18 cellular contexts compared by ENCODE assay signal in the genomic region with DNA sequence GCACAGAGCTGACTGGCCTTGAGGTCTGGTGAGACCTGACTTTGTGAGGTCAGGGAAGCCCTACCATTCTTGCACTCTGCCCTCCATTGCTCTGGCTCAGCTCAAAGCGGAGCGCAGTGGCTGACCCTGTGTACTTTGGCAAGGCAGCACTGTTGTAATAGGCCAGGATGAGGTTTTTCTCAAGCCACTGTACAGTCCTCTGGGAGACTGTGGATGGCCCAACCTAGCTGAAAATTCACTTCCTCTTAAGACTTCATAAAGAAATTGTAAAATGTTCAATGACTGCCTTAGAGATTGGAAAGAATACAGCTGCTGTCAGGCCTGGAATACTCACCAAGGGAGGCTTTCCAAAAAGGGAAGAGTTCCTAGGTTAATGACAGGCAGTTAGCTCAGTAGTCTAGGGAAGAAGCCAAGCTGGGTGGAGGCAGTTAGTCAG.
DNase-seq lines count a peak whose midpoint lies in the region; ATAC-seq, FAIRE-seq and TF ChIP-seq lines count a peak whose summit lies in the region.
"Had no signal": no experiment of that assay in that cellular context is flagged by ENCODE, and none has a peak within 500 bp of the region (broad histone marks: within the 10 kb centered on the region; RNA-seq: fewer than 3 reads in every experiment).

No MANE protein-coding gene starts in this region.

- no peaks in the 10 kb centered on the region for H3K9me2 ChIP-seq in GM23338 (ENCODE audit: insufficient read depth)

- H3K27me3 Mint-ChIP-seq in chondrocyte (ENCODE audit: low read depth): no peaks in the 10 kb centered on the region
- no peaks in the 10 kb centered on the region for H3K27me3 Mint-ChIP-seq in GM23338 (ENCODE audit: insufficient read depth, low read depth, poor library complexity)
- H3K27me3 Mint-ChIP-seq: naive B cell had no signal

- H3K4me3 ChIP-seq in kidney (ENCODE audit: low read length in 2 of 2) (no peak overlapping the region), smooth muscle cell (no peak overlapping the region), gastrocnemius medialis (no peak overlapping the region), GM23338 (no peak overlapping the region)
- H3K4me3 ChIP-seq: cardiac muscle cell, sigmoid colon had no signal

- H3K27ac ChIP-seq in kidney (ENCODE audit: low read depth in 2 of 2, low read length in 2 of 2): no peak overlapping the region
- peak overlapping the region; percentile 57 for H3K27ac ChIP-seq in smooth muscle cell (ENCODE audit: low read depth)
- no peak overlapping the region for H3K27ac ChIP-seq in gastrocnemius medialis
- H3K27ac ChIP-seq in GM23338 (ENCODE audit: low read depth): no peak overlapping the region
- H3K27ac ChIP-seq: cardiac muscle cell, sigmoid colon had no signal

- H4K20me1 ChIP-seq in smooth muscle cell (ENCODE audit: low read depth) (no peaks in the 10 kb centered on the region), GM23338 (replicated peaks; ENCODE audit: insufficient read depth) (no peaks in the 10 kb centered on the region)

- no peaks in the 10 kb centered on the region for H3K36me3 ChIP-seq in kidney (ENCODE audit: control insufficient read depth in 1 of 2, insufficient read depth in 2 of 2, low read length in 2 of 2)
- no peaks in the 10 kb centered on the region for H3K36me3 ChIP-seq in smooth muscle cell (ENCODE audit: low read depth)
- H3K36me3 ChIP-seq in gastrocnemius medialis: no peaks in the 10 kb centered on the region
- H3K36me3 ChIP-seq in GM23338 (ENCODE audit: insufficient read depth): no peaks in the 10 kb centered on the region
- H3K36me3 ChIP-seq: cardiac muscle cell, sigmoid colon had no signal

- H2AFZ ChIP-seq in smooth muscle cell (ENCODE audit: low read depth): no peak overlapping the region
- H2AFZ ChIP-seq in GM23338: no peak overlapping the region

- no peak overlapping the region for H3K4me3 Mint-ChIP-seq in chondrocyte (ENCODE audit: unreplicated experiment)
- no peak overlapping the region for H3K4me3 Mint-ChIP-seq in GM23338
- H3K4me3 Mint-ChIP-seq: activated CD8-positive, alpha-beta T cell treated with anti-CD3 and anti-CD28 coated beads for 36 hours; naive B cell had no signal

- WGBS in smooth muscle cell (ENCODE audit: low lambda C conversion rate): 74% methylated on average over 2 of the region's 2 CpGs

- H3K4me1 ChIP-seq in kidney (ENCODE audit: control insufficient read depth in 1 of 2, insufficient read depth in 1 of 2, low read depth in 1 of 2, low read length in 2 of 2) (no peaks in the 10 kb centered on the region), smooth muscle cell (ENCODE audit: low read depth) (peaks cover 13% of the 10 kb centered on the region), gastrocnemius medialis (no peaks in the 10 kb centered on the region), GM23338 (ENCODE audit: insufficient read depth) (no peaks in the 10 kb centered on the region)
- H3K4me1 ChIP-seq: sigmoid colon had no signal

- H3K4me2 ChIP-seq in smooth muscle cell (peak overlapping the region; percentile 52), GM23338 (no peak overlapping the region)

- H3K9me3 Mint-ChIP-seq in chondrocyte (ENCODE audit: low read depth) (no peaks in the 10 kb centered on the region), GM23338 (no peaks in the 10 kb centered on the region)
- H3K9me3 Mint-ChIP-seq: activated CD8-positive, alpha-beta T cell treated with anti-CD3 and anti-CD28 coated beads for 36 hours had no signal

- in situ Hi-C loops in gastrocnemius medialis (cut with MboI; ENCODE audit: low sequenced_read_pairs in 4 of 4): no loop called here

- H3F3A ChIP-seq in smooth muscle cell (ENCODE audit: low read depth): peaks cover 18% of the 10 kb centered on the region
- H3F3A ChIP-seq in GM23338 (replicated peaks; ENCODE audit: low read depth): no peaks in the 10 kb centered on the region

- H3K4me1 Mint-ChIP-seq in chondrocyte (ENCODE audit: low read depth) (peaks cover 31% of the 10 kb centered on the region), GM23338 (peaks cover 2% of the 10 kb centered on the region; the same call in 1 of the 3 replicates)
- H3K4me1 Mint-ChIP-seq: naive B cell had no signal

- H3K36me3 Mint-ChIP-seq in chondrocyte (ENCODE audit: low read depth) (no peaks in the 10 kb centered on the region), GM23338 (ENCODE audit: low read depth) (no peaks in the 10 kb centered on the region)
- H3K36me3 Mint-ChIP-seq: naive B cell had no signal

- no peak for TF ChIP-seq CTCF in chondrocyte (IDR thresholded peaks at IDR 0.05)
- no peak for TF ChIP-seq CTCF in kidney (IDR thresholded peaks at IDR 0.05; ENCODE audit: borderline replicate concordance, extremely low read depth, insufficient read depth)
- TF ChIP-seq CTCF in smooth muscle cell (IDR thresholded peaks at IDR 0.05; ENCODE audit: borderline replicate concordance, insufficient read depth, poor library complexity, severe bottlenecking): no peak
- TF ChIP-seq CTCF in gastrocnemius medialis (IDR thresholded peaks at IDR 0.05 in 4 of 5, conservative IDR thresholded peaks at IDR 0.05 in 1 of 5): no peak
- TF ChIP-seq CTCF in GM23338 (conservative IDR thresholded peaks at IDR 0.05; ENCODE audit: low read depth in 2 of 2): no peak

- H3K79me2 ChIP-seq in smooth muscle cell (ENCODE audit: low read depth) (no peaks in the 10 kb centered on the region), GM23338 (replicated peaks; ENCODE audit: insufficient read depth) (no peaks in the 10 kb centered on the region)

- intact Hi-C loops in kidney (cut with DNase I) (no loop called here), gastrocnemius medialis (cut with DNase I; ENCODE audit: low total_unique reads) (no loop called here)

- H3K27ac Mint-ChIP-seq in chondrocyte (ENCODE audit: unreplicated experiment): peak overlapping the region; percentile 71
- no peak overlapping the region for H3K27ac Mint-ChIP-seq in GM23338
- H3K27ac Mint-ChIP-seq: activated CD8-positive, alpha-beta T cell treated with anti-CD3 and anti-CD28 coated beads for 36 hours; naive B cell had no signal

- no peak for FAIRE-seq in kidney (lab: Jason Lieb, UNC)

- H3K27me3 ChIP-seq in smooth muscle cell (ENCODE audit: low read depth) (no peaks in the 10 kb centered on the region), gastrocnemius medialis (peaks cover 0 to 3% (median 0%) of the 10 kb centered on the region in 3 donors), GM23338 (ENCODE audit: insufficient read depth) (no peaks in the 10 kb centered on the region)
- H3K27me3 ChIP-seq: cardiac muscle cell, sigmoid colon had no signal

- H3K9me3 ChIP-seq in kidney (ENCODE audit: control insufficient read depth in 1 of 2, low read length in 2 of 2): no peaks in the 10 kb centered on the region
- H3K9me3 ChIP-seq in smooth muscle cell (replicated peaks; ENCODE audit: low read depth): no peaks in the 10 kb centered on the region
- no peaks in the 10 kb centered on the region for H3K9me3 ChIP-seq in gastrocnemius medialis
- H3K9me3 ChIP-seq: sigmoid colon had no signal

- peak; percentile 63 to 69 for DNase-seq in NOMO-1 (lab: John Stamatoyannopoulos, UW; ENCODE audit: unreplicated experiment in 2 of 2)
- DNase-seq in chondrocyte (ENCODE audit: low spot score): no peak
- peak; percentile 76 for DNase-seq in kidney
- DNase-seq in smooth muscle cell (lab: John Stamatoyannopoulos, UW; ENCODE audit: unreplicated experiment): no peak
- DNase-seq in gastrocnemius medialis: no peak
- no peak for DNase-seq in middle frontal gyrus (ENCODE audit: extremely low spot score, low spot score)
- DNase-seq in GM23338 (ENCODE audit: low spot score): no peak
- DNase-seq: activated CD8-positive, alpha-beta T cell treated with anti-CD3 and anti-CD28 coated beads for 36 hours; activated gamma-delta T cell; C1 segment of cervical spinal cord; DND-41; naive B cell; NCI-H187; NCI-H69; sigmoid colon; stimulated activated naive CD8-positive, alpha-beta T cell treated with anti-CD3 and anti-CD28 coated beads, Interleukin-15, Interleukin-2, amounts not matched to agents 100 U/mL and 50 U/mL, for 24 hours had no signal

- no peak overlapping the region for H3K9ac ChIP-seq in kidney (ENCODE audit: low read length in 2 of 2)
- H3K9ac ChIP-seq in smooth muscle cell (ENCODE audit: low read depth): no peak overlapping the region

- ATAC-seq in gastrocnemius medialis: no peak
- ATAC-seq in GM21529 (IDR thresholded peaks at IDR 0.05; ENCODE audit: unreplicated experiment): no peak
- ATAC-seq in GM23338: no peak
- ATAC-seq: activated CD8-positive, alpha-beta T cell treated with anti-CD3 and anti-CD28 coated beads for 36 hours; stimulated activated naive CD8-positive, alpha-beta T cell treated with anti-CD3 and anti-CD28 coated beads, Interleukin-15, Interleukin-2, amounts not matched to agents 100 U/mL and 50 U/mL, for 24 hours had no signal

- TF ChIP-seq POLR2A in gastrocnemius medialis (IDR thresholded peaks at IDR 0.05): no peak

TF ChIP-seq in GM23338, 12 proteins besides CTCF, POLR2A, EP300 and RAD21 (continues in another document):
- no peak for TF ChIP-seq JUNB (IDR thresholded peaks at IDR 0.05; ENCODE audit: unreplicated experiment)
- TF ChIP-seq, protein P1, sequence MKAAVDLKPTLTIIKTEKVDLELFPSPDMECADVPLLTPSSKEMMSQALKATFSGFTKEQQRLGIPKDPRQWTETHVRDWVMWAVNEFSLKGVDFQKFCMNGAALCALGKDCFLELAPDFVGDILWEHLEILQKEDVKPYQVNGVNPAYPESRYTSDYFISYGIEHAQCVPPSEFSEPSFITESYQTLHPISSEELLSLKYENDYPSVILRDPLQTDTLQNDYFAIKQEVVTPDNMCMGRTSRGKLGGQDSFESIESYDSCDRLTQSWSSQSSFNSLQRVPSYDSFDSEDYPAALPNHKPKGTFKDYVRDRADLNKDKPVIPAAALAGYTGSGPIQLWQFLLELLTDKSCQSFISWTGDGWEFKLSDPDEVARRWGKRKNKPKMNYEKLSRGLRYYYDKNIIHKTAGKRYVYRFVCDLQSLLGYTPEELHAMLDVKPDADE (IDR thresholded peaks at IDR 0.05): no peak

Comparison
In these comparisons a context has a peak if more than half of its experiments do, and no peak if none do; other contexts are left out.
1. DNase-seq: peak in NOMO-1 (2 of 2) and kidney (single experiment); none in chondrocyte (single experiment), smooth muscle cell (single experiment), gastrocnemius medialis (0 of 2), middle frontal gyrus (single experiment) and GM23338 (single experiment).